8 cellular contexts compared by ENCODE assay signal in the genomic region with DNA sequence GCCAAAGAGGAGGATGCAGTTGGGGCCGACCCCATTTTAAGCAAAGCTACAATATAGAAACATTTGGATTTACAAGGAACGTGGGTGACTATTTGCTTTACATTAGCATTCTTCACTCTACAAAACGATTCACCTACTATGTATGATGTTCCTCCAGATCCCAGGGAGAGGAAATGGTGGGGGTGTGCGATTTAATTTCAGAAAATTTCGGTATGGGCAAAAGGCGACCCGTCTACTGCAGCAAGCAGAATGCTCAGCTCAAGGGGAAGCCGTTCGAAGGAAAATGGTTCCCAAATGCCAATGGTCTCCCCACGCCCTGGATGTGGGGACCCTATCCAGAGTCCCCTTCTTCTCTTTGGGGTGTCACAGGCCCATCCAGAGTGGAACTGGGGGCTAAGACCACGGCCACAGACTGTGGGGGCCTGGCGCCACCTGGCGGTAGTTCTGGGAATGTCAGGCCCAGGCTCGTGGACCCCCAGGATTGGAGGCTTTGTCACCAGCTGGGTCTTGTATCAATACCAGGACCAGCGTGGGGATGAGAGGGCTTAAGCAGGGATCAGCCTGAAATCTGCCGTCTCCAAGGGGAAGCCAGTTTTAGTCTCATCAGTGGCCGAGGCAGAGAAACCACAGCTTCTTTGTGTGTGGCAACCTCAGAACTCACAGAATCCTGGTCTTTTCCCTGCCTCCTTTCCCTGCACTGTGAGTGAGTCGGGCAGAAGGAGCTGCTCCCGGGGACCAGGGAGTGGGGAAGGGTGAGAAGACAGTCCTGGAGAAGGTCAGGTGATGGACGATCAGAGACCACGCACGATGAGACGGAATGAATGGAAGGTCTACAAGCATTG. TPM values are rescaled to one million over a fixed set of nuclear protein-coding genes. Genes with fewer than 3 reads are reported as not detected.
DNase-seq lines count a peak whose midpoint lies in the region; ATAC-seq and TF ChIP-seq lines count a peak whose summit lies in the region.

No MANE protein-coding gene starts in this region.

- 20 to 22% (median 21%) methylated on average over 22 to 23 of the region's 23 CpGs for WGBS in stomach, 5 donors

- H3K27me3 Mint-ChIP-seq in CD14-positive monocyte (ENCODE audit: low read depth in 3 of 3) (peaks cover 11 to 31% (median 16%) of the 10 kb centered on the region in 3 donors), naive B cell (peaks cover 10 to 58% (median 52%) of the 10 kb centered on the region in 3 donors)

- no peaks in the 10 kb centered on the region for H3K9me3 ChIP-seq in stomach

- ATAC-seq in naive B cell (ENCODE audit: low read depth in 2 of 2) (peak; percentile 61 to 71), HG02759 (IDR thresholded peaks at IDR 0.05; ENCODE audit: unreplicated experiment) (no peak)

- peak overlapping the region in 42 of 59 donors; percentile 0 to 79 (median 45) for H3K27ac ChIP-seq in dorsolateral prefrontal cortex
- peak overlapping the region in 2 of 5 donors; percentile 22 to 81 for H3K27ac ChIP-seq in stomach

- H3K4me3 ChIP-seq in dorsolateral prefrontal cortex (peak overlapping the region in 9 of 59 donors; percentile 3 to 28 (median 20)), stomach (no peak overlapping the region)

- H3K27ac Mint-ChIP-seq in CD14-positive monocyte, result no peak overlapping the region
- peak overlapping the region in 1 of 6 donors; percentile 2 for H3K27ac Mint-ChIP-seq in naive B cell

- H3K4me1 ChIP-seq in stomach, result peaks cover 6 to 18% (median 12%) of the 10 kb centered on the region in 4 donors

- DNase-seq in CD14-positive monocyte (ENCODE audit: low spot score), result no peak
- peak; percentile 98 for DNase-seq in HuH-7 (ENCODE audit: low spot score)
- peak; percentile 63 to 66 for DNase-seq in activated CD4-positive, alpha-beta T cell treated with anti-CD3 and anti-CD28 coated beads, Interleukin-2, amount 50 U/mL, for 48 hours
- peak in 4 of 10 donors; percentile 28 to 73 (median 50) for DNase-seq in dorsolateral prefrontal cortex
- DNase-seq in naive B cell, result peak; percentile 52
- peak; percentile 35 for DNase-seq in stomach
- DNase-seq in medulla oblongata (ENCODE audit: extremely low spot score), result no peak

- TF ChIP-seq POLR2A in stomach (IDR thresholded peaks at IDR 0.05), result no peak

- H3K4me3 Mint-ChIP-seq in CD14-positive monocyte, result peak overlapping the region in 1 of 2 donors; percentile 68
- H3K4me3 Mint-ChIP-seq in naive B cell, result peak overlapping the region in 7 of 8 donors; percentile 13 to 82 (median 52)

- TF ChIP-seq CTCF in CD14-positive monocyte (IDR thresholded peaks at IDR 0.05), result peak; percentile 97
- peak; percentile 86 to 99 (median 97) for TF ChIP-seq CTCF in dorsolateral prefrontal cortex (IDR thresholded peaks at IDR 0.05 in 54 of 56, conservative IDR thresholded peaks at IDR 0.05 in 2 of 56; ENCODE audit: low read depth in 1 of 56, partially characterized antibody in 56 of 56)
- TF ChIP-seq CTCF in stomach (IDR thresholded peaks at IDR 0.05), result peak in 6 of 7 experiments; percentile 75 to 98 (median 96)

- H3K4me1 Mint-ChIP-seq in CD14-positive monocyte (peaks cover 5% of the 10 kb centered on the region), naive B cell (peaks cover 7 to 15% (median 10%) of the 10 kb centered on the region in 3 donors)

- intact Hi-C loops in CD14-positive monocyte (cut with micrococcal nuclease) (loop anchor here (5.0 kb wide), 1 partner anchor 40 kb away; no protein-coding TSS in a partner anchor), dorsolateral prefrontal cortex (cut with DNase I) (loop anchor here (1.0 to 5.0 kb wide), 4 partner anchors 40 to 120 kb away; no protein-coding TSS in a partner anchor), stomach (cut with DNase I; ENCODE audit: low total_unique reads) (loop anchor here (5.0 kb wide), 1 partner anchor 40 kb away; no protein-coding TSS in a partner anchor)

- H3K36me3 Mint-ChIP-seq in CD14-positive monocyte, result no peaks in the 10 kb centered on the region
- no peaks in the 10 kb centered on the region for H3K36me3 Mint-ChIP-seq in naive B cell

- H3K27me3 ChIP-seq in dorsolateral prefrontal cortex, result peaks cover 0 to 9% (median 0%) of the 10 kb centered on the region in 45 donors
- H3K27me3 ChIP-seq in stomach, result peaks cover 0 to 54% (median 8%) of the 10 kb centered on the region in 3 donors

- no peaks in the 10 kb centered on the region for H3K9me3 Mint-ChIP-seq in CD14-positive monocyte
- H3K9me3 Mint-ChIP-seq in naive B cell, result no peaks in the 10 kb centered on the region

- TF ChIP-seq EP300 in stomach (IDR thresholded peaks at IDR 0.05), result no peak

- H3K36me3 ChIP-seq in stomach, result no peaks in the 10 kb centered on the region

RNA-seq across cellular contexts. Expression of a gene that starts 8.3 kb away (rescaled TPM):
- polyA plus RNA-seq in CD14-positive monocyte (not detected), naive B cell (ENCODE audit: low read depth in 6 of 6) (under 1 TPM in 1 of 6 donors, not detected in 5; 0.12 TPM), stomach (under 1 TPM; 0.44 to 0.76 (median 0.73) TPM)
- total RNA-seq in dorsolateral prefrontal cortex (10 to 100 TPM in 46 of 120 experiments, 1 to 10 TPM in 74; 1.3 to 19.6 (median 9.1) TPM), stomach (1 to 10 TPM in 1 of 5 donors, under 1 TPM in 2, not detected in 2; 0.43 to 1.3 (median 0.92) TPM)

Comparison
In these comparisons a context has a peak if more than half of its experiments do, and no peak if none do; other contexts are left out.
1. DNase-seq: peak in HuH-7 (single experiment), activated CD4-positive, alpha-beta T cell treated with anti-CD3 and anti-CD28 coated beads, Interleukin-2, amount 50 U/mL, for 48 hours (2 of 2), naive B cell (single experiment) and stomach (single experiment); none in CD14-positive monocyte (single experiment) and medulla oblongata (single experiment).
2. Peak in every context shown above with its lines, with median percentiles within 50 percentile points of each other: CTCF ChIP-seq.